In genomic region chr17:9308069-9308468, GRCh38 we compare ENCODE assay signal across 1 cellular context.
TF ChIP-seq lines count a peak whose summit lies in the region.

No MANE protein-coding gene starts in this region.

TF ChIP-seq in H1, 55 proteins besides CTCF, POLR2A, EP300 and RAD21:
- no peak for TF ChIP-seq RBBP5 (IDR thresholded peaks at IDR 0.05; ENCODE audit: borderline replicate concordance, low read depth, low read length)
- TF ChIP-seq CHD1 (IDR thresholded peaks at IDR 0.05; ENCODE audit: low read depth, low read length) = no peak
- TF ChIP-seq SUZ12 (IDR thresholded peaks at IDR 0.05; ENCODE audit: low read length) = no peak
- TF ChIP-seq HDAC2 (IDR thresholded peaks at IDR 0.05; ENCODE audit: borderline replicate concordance in 1 of 2, low read depth in 2 of 2, low read length in 2 of 2) = no peak
- TF ChIP-seq NRF1 (IDR thresholded peaks at IDR 0.05; ENCODE audit: low read depth, low read length) = no peak
- TF ChIP-seq EZH2 (IDR thresholded peaks at IDR 0.05; ENCODE audit: low read depth, low read length, severe bottlenecking) = no peak
- TF ChIP-seq RFX5 (IDR thresholded peaks at IDR 0.05; ENCODE audit: borderline replicate concordance, low read depth, low read length) = no peak
- no peak for TF ChIP-seq POU5F1 (IDR thresholded peaks at IDR 0.05; ENCODE audit: low read depth, low read length)
- TF ChIP-seq GTF2F1 (IDR thresholded peaks at IDR 0.05; ENCODE audit: borderline replicate concordance, low read depth, low read length) = no peak
- TF ChIP-seq CREB1 (IDR thresholded peaks at IDR 0.05) = no peak
- no peak for TF ChIP-seq BACH1 (IDR thresholded peaks at IDR 0.05; ENCODE audit: low read length)
- TF ChIP-seq MAX (IDR thresholded peaks at IDR 0.05) = no peak
- TF ChIP-seq KDM4A (IDR thresholded peaks at IDR 0.05; ENCODE audit: low read depth, low read length, severe bottlenecking) = no peak
